16 cellular contexts compared by ENCODE assay signal in genomic region chr4:39324446-39324845, GRCh38. TPM values are rescaled to one million over a fixed set of nuclear protein-coding genes. Genes with fewer than 3 reads are reported as not detected.
DNase-seq lines count a peak whose midpoint lies in the region; ATAC-seq and TF ChIP-seq lines count a peak whose summit lies in the region.
"Had no signal": no experiment of that assay in that cellular context is flagged by ENCODE, and none has a peak within 500 bp of the region (broad histone marks: within the 10 kb centered on the region; RNA-seq: fewer than 3 reads in every experiment).

No MANE protein-coding gene starts in this region.

- H3K4me3 ChIP-seq in right lobe of liver, result no peak overlapping the region
- no peak overlapping the region for H3K4me3 ChIP-seq in thyroid gland (replicated peaks in 1 of 3)

- H3K27ac ChIP-seq in right lobe of liver (peak overlapping the region; percentile 75 to 92 (median 78)), substantia nigra (ENCODE audit: low read depth, low read length, poor library complexity, severe bottlenecking) (peak overlapping the region; percentile 9), thyroid gland (no peak overlapping the region)

- no peaks in the 10 kb centered on the region for H3K27me3 Mint-ChIP-seq in activated T-helper 17 cell treated with anti-CD3 and anti-CD28 coated beads, Interleukin-2, amount 50 U/mL, for 72 hours
- H3K27me3 Mint-ChIP-seq: CD8-positive, alpha-beta memory T cell had no signal

- TF ChIP-seq POLR2A in right lobe of liver (IDR thresholded peaks at IDR 0.05) (no peak), thyroid gland (IDR thresholded peaks at IDR 0.05) (no peak)

- WGBS in right lobe of liver (ENCODE audit: insufficient coverage, low coverage, low lambda C conversion rate, missing lambda C conversion rate), result 63% methylated on average over 2 of the region's 2 CpGs
- WGBS in thyroid gland, 2 donors, result 96 to 98% methylated on average over 2 of the region's 2 CpGs

- peaks cover 74% of the 10 kb centered on the region for H3K36me3 Mint-ChIP-seq in activated T-helper 17 cell treated with anti-CD3 and anti-CD28 coated beads, Interleukin-2, amount 50 U/mL, for 72 hours (ENCODE audit: low read depth)

- H3K9me3 ChIP-seq in right lobe of liver (no peaks in the 10 kb centered on the region), thyroid gland (no peaks in the 10 kb centered on the region)
- H3K9me3 ChIP-seq: BE2C had no signal

- peaks cover 0 to 27% (median 5%) of the 10 kb centered on the region in 4 donors for H3K4me1 ChIP-seq in right lobe of liver
- no peaks in the 10 kb centered on the region for H3K4me1 ChIP-seq in thyroid gland
- H3K4me1 ChIP-seq: BE2C had no signal

- intact Hi-C loops in right lobe of liver (cut with DNase I) (no loop called here), thyroid gland (cut with DNase I) (no loop called here)

- DNase-seq in foreskin melanocyte, result peak; percentile 38
- DNase-seq in right lobe of liver, result no peak
- DNase-seq in substantia nigra (lab: John Stamatoyannopoulos, UW), result peak in 1 of 49 donors; percentile 33
- DNase-seq in NCI-H2227 treated with DMSO at 0.1 percent for 48 hours (lab: John Stamatoyannopoulos, UW), result no peak
- no peak for DNase-seq in stimulated activated CD4-positive, alpha-beta T cell treated with anti-CD3 and anti-CD28 coated beads, Interleukin-2, amount 100 ng/mL, for 24 hours
- DNase-seq in thyroid gland, result no peak
- DNase-seq: BE2C; CD8-positive, alpha-beta memory T cell; Karpas-422; NCI-H1105 treated with DMSO at 0.1 percent for 48 hours; NCI-H187; NCI-H510A; NCI-H82; SHP77 treated with DMSO at 0.1 percent for 48 hours had no signal

- H3K4me3 Mint-ChIP-seq in activated T-helper 17 cell treated with anti-CD3 and anti-CD28 coated beads, Interleukin-2, amount 50 U/mL, for 72 hours, result no peak overlapping the region

- peak overlapping the region; percentile 21 for H3K27ac Mint-ChIP-seq in activated T-helper 17 cell treated with anti-CD3 and anti-CD28 coated beads, Interleukin-2, amount 50 U/mL, for 72 hours

- H3K4me1 Mint-ChIP-seq in activated T-helper 17 cell treated with anti-CD3 and anti-CD28 coated beads, Interleukin-2, amount 50 U/mL, for 72 hours, result peaks cover 3% of the 10 kb centered on the region

- TF ChIP-seq CTCF in right lobe of liver (IDR thresholded peaks at IDR 0.05) (no peak), thyroid gland (IDR thresholded peaks at IDR 0.05) (no peak)

- peaks cover 0 to 13% (median 2%) of the 10 kb centered on the region in 4 donors for H3K36me3 ChIP-seq in right lobe of liver
- peaks cover 0 to 4% of the 10 kb centered on the region in 2 donors for H3K36me3 ChIP-seq in thyroid gland

- no peaks in the 10 kb centered on the region for H3K9me3 Mint-ChIP-seq in activated T-helper 17 cell treated with anti-CD3 and anti-CD28 coated beads, Interleukin-2, amount 50 U/mL, for 72 hours
- H3K9me3 Mint-ChIP-seq: CD8-positive, alpha-beta memory T cell had no signal

- H3K27me3 ChIP-seq in right lobe of liver (no peaks in the 10 kb centered on the region), thyroid gland (no peaks in the 10 kb centered on the region)
- H3K27me3 ChIP-seq: BE2C had no signal

- no peak for ATAC-seq in activated T-helper 17 cell treated with anti-CD3 and anti-CD28 coated beads, Interleukin-2, amount 50 U/mL, for 72 hours (replicated peaks)
- ATAC-seq in right lobe of liver (peak; percentile 18 to 55 (median 42)), HG02678 (IDR thresholded peaks at IDR 0.05; ENCODE audit: unreplicated experiment) (no peak)

RNA-seq across cellular contexts. Expression of gene RFC1, which starts 41.7 kb away (rescaled TPM):
- total RNA-seq in activated T-helper 17 cell treated with anti-CD3 and anti-CD28 coated beads, Interleukin-2, amount 50 U/mL, for 72 hours, result 10 to 100 TPM; 79.0 to 86.3 TPM
- 10 to 100 TPM; 17.5 to 29.7 (median 24.6) TPM for total RNA-seq in right lobe of liver
- total RNA-seq in thyroid gland, result 10 to 100 TPM; 38.0 to 65.2 (median 46.0) TPM

Comparison
In these comparisons a context has a peak if more than half of its experiments do, and no peak if none do; other contexts are left out.
1. ATAC-seq: peak in right lobe of liver (4 of 4); none in activated T-helper 17 cell treated with anti-CD3 and anti-CD28 coated beads, Interleukin-2, amount 50 U/mL, for 72 hours (single experiment) and HG02678 (single experiment).
2. H3K27ac ChIP-seq: peak in right lobe of liver (3 of 3) and substantia nigra (single experiment); none in thyroid gland (0 of 3).